ENCODE assay signal across 9 cellular contexts in genomic region chr15:85616549-85616948, GRCh38.
DNase-seq lines count a peak whose midpoint lies in the region; ATAC-seq and TF ChIP-seq lines count a peak whose summit lies in the region.
"Had no signal": no experiment of that assay in that cellular context is flagged by ENCODE, and none has a peak within 500 bp of the region (broad histone marks: within the 10 kb centered on the region; RNA-seq: fewer than 3 reads in every experiment).

No MANE protein-coding gene starts in this region.

- peaks cover 31 to 56% of the 10 kb centered on the region in 2 experiments for H3K4me1 ChIP-seq in SK-N-SH (ENCODE audit: control insufficient read depth in 1 of 2, insufficient read depth in 2 of 2, low read depth in 1 of 2, low read length in 1 of 2)

- TF ChIP-seq RAD21 in SK-N-SH (IDR thresholded peaks at IDR 0.05; ENCODE audit: low read length), result no peak; the same call in 1 of the 2 replicates

- CTCF ChIA-PET in SK-N-SH (lab: Yijun Ruan, JAX), result interaction anchor here (0.7 to 1.5 kb wide), 7 partner anchors 10 to 320 kb away, joined by 3 to 5 read pairs (median 4); no protein-coding TSS in a partner anchor

- H3K4me3 ChIP-seq in AG10803 (ENCODE audit: low read length) (no peak overlapping the region), SK-N-SH (ENCODE audit: low read depth in 2 of 2, low read length in 1 of 2) (no peak overlapping the region), fibroblast of the aortic adventitia (ENCODE audit: low read depth, low read length) (no peak overlapping the region)

- H3F3A ChIP-seq in SK-N-SH (replicated peaks; ENCODE audit: insufficient read depth), result peaks cover 20% of the 10 kb centered on the region

- no peaks in the 10 kb centered on the region for H3K9me2 ChIP-seq in SK-N-SH

- no peaks in the 10 kb centered on the region for H4K20me1 ChIP-seq in SK-N-SH (ENCODE audit: insufficient read depth)

- peak overlapping the region; percentile 90 to 95 for H3K27ac ChIP-seq in SK-N-SH (ENCODE audit: low read depth in 2 of 2, low read length in 1 of 2)

- intact Hi-C loops in sciatic nerve (cut with DNase I), result no loop called here

- no peaks in the 10 kb centered on the region for H3K9me3 ChIP-seq in SK-N-SH

- peak in 1 of 2 experiments; percentile 73; a peak in 2 of 4 replicates for TF ChIP-seq EP300 in SK-N-SH (IDR thresholded peaks at IDR 0.05; ENCODE audit: borderline replicate concordance in 1 of 2, low read depth in 1 of 2, low read length in 1 of 2)

- H3K79me2 ChIP-seq in SK-N-SH (ENCODE audit: insufficient read depth), result peaks cover 27% of the 10 kb centered on the region

- H3K9ac ChIP-seq in SK-N-SH, result peak overlapping the region; percentile 13; the same call in 1 of the 2 replicates

- no peak overlapping the region for H2AFZ ChIP-seq in SK-N-SH (ENCODE audit: low read depth)

- POLR2A ChIA-PET in SK-N-SH (lab: Yijun Ruan, JAX), result no interaction called here

- no peak for TF ChIP-seq CTCF in AG10803 (conservative IDR thresholded peaks at IDR 0.05; ENCODE audit: low read length)
- TF ChIP-seq CTCF in SK-N-SH (IDR thresholded peaks at IDR 0.05), result no peak
- TF ChIP-seq CTCF in fibroblast of the aortic adventitia (IDR thresholded peaks at IDR 0.05; ENCODE audit: insufficient read depth, low read length), result no peak

- peaks cover 0 to 2% of the 10 kb centered on the region in 2 experiments for H3K36me3 ChIP-seq in SK-N-SH (replicated peaks in 1 of 2; ENCODE audit: control insufficient read depth in 1 of 2, insufficient read depth in 2 of 2, low read length in 1 of 2)

- ATAC-seq in sciatic nerve, result peak; percentile 49

- H3K27me3 ChIP-seq in SK-N-SH (ENCODE audit: insufficient read depth), result no peaks in the 10 kb centered on the region

- DNase-seq in AG10803 (ENCODE audit: low read depth) (peak; percentile 80), SK-N-SH (peak; percentile 32), fibroblast of the aortic adventitia (ENCODE audit: low read depth) (peak; percentile 83), sciatic nerve (ENCODE audit: low spot score) (no peak), epidermal melanocyte (ENCODE audit: insufficient read length, low spot score) (no peak), NCI-H187 (lab: John Stamatoyannopoulos, UW) (no peak), NAMALWA (ENCODE audit: low spot score) (no peak)
- no peak for DNase-seq in activated naive CD4-positive, alpha-beta T cell (lab: John Stamatoyannopoulos, UW)
- DNase-seq: NCI-H2171 had no signal

- H3K4me2 ChIP-seq in SK-N-SH, result peak overlapping the region; percentile 17; the same call in 1 of the 2 replicates

TF ChIP-seq in SK-N-SH, 30 proteins besides CTCF, POLR2A, EP300 and RAD21:
- TF ChIP-seq TCF12 (IDR thresholded peaks at IDR 0.05) (peak; percentile 83), PBX3 (IDR thresholded peaks at IDR 0.05) (peak; percentile 68), GABPA (IDR thresholded peaks at IDR 0.05; ENCODE audit: low read depth) (no peak), RXRA (IDR thresholded peaks at IDR 0.05; ENCODE audit: borderline replicate concordance, low read depth) (no peak), NFIC (IDR thresholded peaks at IDR 0.05; ENCODE audit: borderline replicate concordance) (peak; percentile 26; the same call in 1 of the 2 replicates), REST (IDR thresholded peaks at IDR 0.05; ENCODE audit: low read depth, low read length) (no peak), USF2 (IDR thresholded peaks at IDR 0.05; ENCODE audit: borderline replicate concordance, low read depth, low read length) (no peak), TAF1 (IDR thresholded peaks at IDR 0.05; ENCODE audit: borderline replicate concordance, low read depth, low read length) (0 out of 2 replicates have a peak, but pooled peaks have one; percentile 10), FOXM1 (IDR thresholded peaks at IDR 0.05; ENCODE audit: low read depth) (peak; percentile 70; the same call in 1 of the 2 replicates)
TF ChIP-seq in SK-N-SH: peak in this region for 5.

Comparison
In these comparisons a context has a peak if more than half of its experiments do, and no peak if none do; other contexts are left out.
1. DNase-seq: peak in AG10803 (single experiment), SK-N-SH (single experiment) and fibroblast of the aortic adventitia (single experiment); none in sciatic nerve (single experiment), activated naive CD4-positive, alpha-beta T cell (0 of 4), epidermal melanocyte (single experiment), NCI-H187 (0 of 2) and NAMALWA (single experiment).